In genomic region chr16:89711601-89712475, GRCh38 we compare ENCODE assay signal across 8 cellular contexts. TPM values are rescaled to one million over a fixed set of nuclear protein-coding genes. Genes with fewer than 3 reads are reported as not detected.
DNase-seq lines count a peak whose midpoint lies in the region; TF ChIP-seq lines count a peak whose summit lies in the region.

No MANE protein-coding gene starts in this region.

- no peaks in the 10 kb centered on the region for H3K27me3 Mint-ChIP-seq in T-helper 1 cell treated with Interleukin-12 subunit alpha and Interleukin-12 subunit beta and Interleukin-4 antibody, amounts not matched to agents 30 μg/mL and 1 μg/mL, for 36 hours (ENCODE audit: low read depth)

- peak overlapping the region; percentile 63 for H3K4me3 Mint-ChIP-seq in T-helper 1 cell treated with Interleukin-12 subunit alpha and Interleukin-12 subunit beta and Interleukin-4 antibody, amounts not matched to agents 30 μg/mL and 1 μg/mL, for 36 hours

- no peak for TF ChIP-seq CTCF in HL-60 (IDR thresholded peaks at IDR 0.05; ENCODE audit: insufficient read depth, low read length)

- no peak overlapping the region for H3K27ac ChIP-seq in HL-60 (replicated peaks)

- H3K27ac Mint-ChIP-seq in T-helper 1 cell treated with Interleukin-12 subunit alpha and Interleukin-12 subunit beta and Interleukin-4 antibody, amounts not matched to agents 30 μg/mL and 1 μg/mL, for 36 hours: no peak overlapping the region

- H3K27me3 ChIP-seq in HL-60 (ENCODE audit: insufficient read depth, poor library complexity, severe bottlenecking): no peaks in the 10 kb centered on the region

- H3K4me3 ChIP-seq in HL-60 (replicated peaks; ENCODE audit: insufficient read depth, low read length): peak overlapping the region; percentile 14; the same call in 1 of the 2 replicates

- no peaks in the 10 kb centered on the region for H3K36me3 Mint-ChIP-seq in T-helper 1 cell treated with Interleukin-12 subunit alpha and Interleukin-12 subunit beta and Interleukin-4 antibody, amounts not matched to agents 30 μg/mL and 1 μg/mL, for 36 hours (ENCODE audit: low read depth)

- DNase-seq in GM03348 (ENCODE audit: low spot score) (peak; percentile 90), HL-60 (ENCODE audit: low read depth in 1 of 2, low spot score in 1 of 2) (no peak), amniotic epithelial cell (ENCODE audit: low read depth) (peak; percentile 49), islet precursor cell (peak; percentile 82), mesenteric fat pad (ENCODE audit: low spot score) (no peak), GOT3 (lab: John Stamatoyannopoulos, UW) (no peak)
- DNase-seq in stimulated activated CD8-positive, alpha-beta memory T cell treated with anti-CD3 and anti-CD28 coated beads, Interleukin-12 subunit alpha, Interleukin-12 subunit beta, amount 100 ng/mL, for 4 hours (ENCODE audit: low read depth): peak; percentile 63

- no peaks in the 10 kb centered on the region for H3K4me1 Mint-ChIP-seq in T-helper 1 cell treated with Interleukin-12 subunit alpha and Interleukin-12 subunit beta and Interleukin-4 antibody, amounts not matched to agents 30 μg/mL and 1 μg/mL, for 36 hours (ENCODE audit: low read depth)

- H3K9me3 Mint-ChIP-seq in T-helper 1 cell treated with Interleukin-12 subunit alpha and Interleukin-12 subunit beta and Interleukin-4 antibody, amounts not matched to agents 30 μg/mL and 1 μg/mL, for 36 hours: no peaks in the 10 kb centered on the region

RNA-seq across cellular contexts. Expression of gene VPS9D1, which starts 8.9 kb away (rescaled TPM):
- 17.9 TPM for total RNA-seq in mesenteric fat pad

RNA-seq across cellular contexts. Expression of gene ZNF276, which starts 9.5 kb away (rescaled TPM):
- total RNA-seq in mesenteric fat pad: 26.0 TPM

RNA-seq across cellular contexts. Expression of gene SPATA2L, which starts 10.3 kb away (rescaled TPM):
- total RNA-seq in mesenteric fat pad: 9.1 TPM

RNA-seq across cellular contexts. Expression of gene CDK10, which starts 25.3 kb away (rescaled TPM):
- total RNA-seq in mesenteric fat pad: 41.0 TPM

RNA-seq across cellular contexts. Expression of gene SPATA33, which starts 54.2 kb away (rescaled TPM):
- 4.6 TPM for total RNA-seq in mesenteric fat pad

Comparison
In these comparisons a context has a peak if more than half of its experiments do, and no peak if none do; other contexts are left out.
1. DNase-seq: peak in GM03348 (single experiment), amniotic epithelial cell (single experiment), islet precursor cell (single experiment) and stimulated activated CD8-positive, alpha-beta memory T cell treated with anti-CD3 and anti-CD28 coated beads, Interleukin-12 subunit alpha, Interleukin-12 subunit beta, amount 100 ng/mL, for 4 hours (single experiment); none in HL-60 (0 of 2), mesenteric fat pad (single experiment) and GOT3 (single experiment).